Comparison of ENCODE assay signal across 13 cellular contexts in the genomic region with DNA sequence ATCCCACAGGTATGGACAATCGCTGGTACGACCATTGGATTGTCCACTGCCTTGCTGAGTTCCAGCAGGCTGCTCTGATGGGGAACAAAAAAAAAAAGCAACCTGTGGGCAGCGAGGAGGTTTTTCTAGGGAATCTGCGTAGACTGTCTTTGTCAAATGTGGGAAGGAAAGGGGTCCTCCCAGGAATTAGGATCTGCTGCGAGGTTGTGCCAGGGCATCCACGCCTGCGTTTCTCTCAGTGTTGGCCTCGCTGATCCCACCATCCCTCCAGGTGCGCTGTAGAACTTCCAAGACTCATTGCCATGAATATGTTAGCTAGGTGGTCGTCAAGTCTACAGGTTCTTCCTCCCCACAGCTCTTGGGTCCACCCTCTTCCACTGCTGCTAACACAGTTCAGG.
DNase-seq lines count a peak whose midpoint lies in the region; ATAC-seq and TF ChIP-seq lines count a peak whose summit lies in the region.
"Had no signal": no experiment of that assay in that cellular context is flagged by ENCODE, and none has a peak within 500 bp of the region (broad histone marks: within the 10 kb centered on the region; RNA-seq: fewer than 3 reads in every experiment).

No MANE protein-coding gene starts in this region.

- H3K36me3 Mint-ChIP-seq in natural killer cell treated with Interleukin-12 subunit alpha and Interleukin-12 subunit beta and Interleukin-15 and Interleukin-18, amount 100 ng/mL, for 72 hours, result no peaks in the 10 kb centered on the region
- no peaks in the 10 kb centered on the region for H3K36me3 Mint-ChIP-seq in natural killer cell

- peaks cover 21 to 32% of the 10 kb centered on the region in 2 donors for H3K4me1 Mint-ChIP-seq in natural killer cell treated with Interleukin-12 subunit alpha and Interleukin-12 subunit beta and Interleukin-15 and Interleukin-18, amount 100 ng/mL, for 72 hours (ENCODE audit: low read depth in 2 of 2)
- H3K4me1 Mint-ChIP-seq in natural killer cell, result peaks cover 0 to 10% of the 10 kb centered on the region in 2 donors

- intact Hi-C loops in natural killer cell (cut with micrococcal nuclease), result no loop called here

- no peak overlapping the region for H3K4me3 ChIP-seq in thoracic aorta
- H3K4me3 ChIP-seq: HAP-1 had no signal

- H3K27me3 ChIP-seq in thoracic aorta (replicated peaks; ENCODE audit: insufficient read depth), result no peaks in the 10 kb centered on the region

- no peak for DNase-seq in natural killer cell treated with Interleukin-12 subunit alpha and Interleukin-12 subunit beta and Interleukin-15 and Interleukin-18, amount 100 ng/mL, for 72 hours (ENCODE audit: low spot score)
- DNase-seq in natural killer cell (no peak), epithelial cell of prostate (ENCODE audit: low read depth, low spot score) (no peak), thoracic aorta (ENCODE audit: low spot score) (no peak), germinal center (ENCODE audit: low spot score) (no peak), DMS153 (lab: John Stamatoyannopoulos, UW) (no peak)
- DNase-seq: Calu3; CD4-positive, alpha-beta T cell; DMS 273 treated with DMSO at 0.1 percent for 48 hours; DMS79 had no signal

- peak overlapping the region; percentile 32 for H3K4me3 Mint-ChIP-seq in natural killer cell treated with Interleukin-12 subunit alpha and Interleukin-12 subunit beta and Interleukin-15 and Interleukin-18, amount 100 ng/mL, for 72 hours
- no peak overlapping the region for H3K4me3 Mint-ChIP-seq in natural killer cell
- H3K4me3 Mint-ChIP-seq: B cell; CD4-positive, alpha-beta T cell had no signal

- ATAC-seq in natural killer cell treated with Interleukin-12 subunit alpha and Interleukin-12 subunit beta and Interleukin-15 and Interleukin-18, amount 100 ng/mL, for 72 hours, result no peak
- ATAC-seq in natural killer cell (no peak), thoracic aorta (ENCODE audit: insufficient number of reproducible peaks, low FRiP score, low read depth) (no peak), HG03025 (IDR thresholded peaks at IDR 0.05; ENCODE audit: low FRiP score, unreplicated experiment) (no peak)

- H3K9me3 ChIP-seq in thoracic aorta, result no peaks in the 10 kb centered on the region
- H3K9me3 ChIP-seq: HAP-1 had no signal

- TF ChIP-seq CTCF in natural killer cell (IDR thresholded peaks at IDR 0.05) (no peak), thoracic aorta (IDR thresholded peaks at IDR 0.05) (no peak)

- peaks cover 0 to 43% of the 10 kb centered on the region in 2 donors for H3K4me1 ChIP-seq in thoracic aorta (ENCODE audit: control insufficient read depth in 1 of 2, low read depth in 2 of 2)

- H3K9me3 Mint-ChIP-seq in natural killer cell treated with Interleukin-12 subunit alpha and Interleukin-12 subunit beta and Interleukin-15 and Interleukin-18, amount 100 ng/mL, for 72 hours, result no peaks in the 10 kb centered on the region
- H3K9me3 Mint-ChIP-seq in natural killer cell, result no peaks in the 10 kb centered on the region
- H3K9me3 Mint-ChIP-seq: CD4-positive, alpha-beta T cell had no signal

- H3K27ac ChIP-seq in epithelial cell of prostate, result peak overlapping the region; percentile 28
- H3K27ac ChIP-seq in thoracic aorta, result peak overlapping the region; percentile 66 to 67

- H3K27ac Mint-ChIP-seq in natural killer cell treated with Interleukin-12 subunit alpha and Interleukin-12 subunit beta and Interleukin-15 and Interleukin-18, amount 100 ng/mL, for 72 hours, result no peak overlapping the region
- H3K27ac Mint-ChIP-seq in natural killer cell, result no peak overlapping the region
- H3K27ac Mint-ChIP-seq: B cell; CD4-positive, alpha-beta T cell had no signal

- no peaks in the 10 kb centered on the region for H3K36me3 ChIP-seq in thoracic aorta
- H3K36me3 ChIP-seq: HAP-1 had no signal

- H3K27me3 Mint-ChIP-seq in natural killer cell treated with Interleukin-12 subunit alpha and Interleukin-12 subunit beta and Interleukin-15 and Interleukin-18, amount 100 ng/mL, for 72 hours, result peaks cover 4 to 12% of the 10 kb centered on the region in 2 donors
- H3K27me3 Mint-ChIP-seq in natural killer cell (ENCODE audit: low read depth in 2 of 2), result peaks cover 3 to 10% of the 10 kb centered on the region in 2 donors
